Comparison of ENCODE assay signal across 11 cellular contexts in the genomic region with DNA sequence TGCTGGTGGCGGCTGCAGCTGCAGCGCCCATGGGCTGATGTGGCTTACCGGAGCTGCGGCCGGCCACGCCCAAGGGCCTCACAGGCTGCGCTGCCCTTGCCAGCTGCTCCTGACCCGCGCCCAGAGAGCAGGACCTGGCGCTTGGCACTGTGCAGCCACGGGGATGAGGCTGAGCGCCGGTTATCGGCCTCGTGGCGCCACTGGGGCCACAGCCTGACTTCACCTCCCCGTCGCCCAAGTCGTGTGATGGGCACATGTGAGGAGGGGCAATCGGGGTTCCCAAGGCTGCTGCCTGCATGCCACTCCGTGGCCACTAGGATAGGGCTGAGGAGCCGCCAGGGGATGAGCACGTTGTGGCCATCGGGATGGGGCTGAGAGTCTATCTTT.
DNase-seq lines count a peak whose midpoint lies in the region; ATAC-seq and TF ChIP-seq lines count a peak whose summit lies in the region.
"Had no signal": no experiment of that assay in that cellular context is flagged by ENCODE, and none has a peak within 500 bp of the region (broad histone marks: within the 10 kb centered on the region; RNA-seq: fewer than 3 reads in every experiment).

No MANE protein-coding gene starts in this region.

- H3K4me1 ChIP-seq in iPS DF 6.9 (ENCODE audit: control insufficient read depth, insufficient read depth, low read length) (no peaks in the 10 kb centered on the region), testis (no peaks in the 10 kb centered on the region)

- WGBS in iPS DF 6.9 (ENCODE audit: insufficient coverage, insufficient read length): no CpG with 5 or more reads among the region's 24 CpGs
- 7% methylated on average over 9 of the region's 24 CpGs; no CpG with 5 or more reads in 1 of the 2 donors for WGBS in testis, 2 donors

- no peak for TF ChIP-seq CTCF in testis (IDR thresholded peaks at IDR 0.05)
- no peak for TF ChIP-seq CTCF in GM13977 (IDR thresholded peaks at IDR 0.05; ENCODE audit: extremely low read depth, insufficient read depth, missing control alignments)
- TF ChIP-seq CTCF in osteocyte (IDR thresholded peaks at IDR 0.05): no peak

- no peaks in the 10 kb centered on the region for H3K9me3 ChIP-seq in iPS DF 6.9 (ENCODE audit: control insufficient read depth, insufficient read depth, low read length)
- H3K9me3 ChIP-seq in testis: no peaks in the 10 kb centered on the region

- no peak for DNase-seq in activated naive CD8-positive, alpha-beta T cell treated with anti-CD3 and anti-CD28 coated beads, Interleukin-2, amount 50 U/mL, for 24 hours
- DNase-seq in RPMI8226 (peak; percentile 29), iPS DF 6.9 (ENCODE audit: low read depth, low spot score) (no peak), testis (peak; percentile 23), GM13977 (ENCODE audit: low spot score) (no peak), osteocyte (ENCODE audit: extremely low spot score, unreplicated experiment) (no peak)
- no peak for DNase-seq in central memory CD4-positive, alpha-beta T cell
- DNase-seq: activated T-cell treated with anti-CD3 and anti-CD28 coated beads, Interleukin-2, amount 50 U/mL, for 4 hours; SHP77 had no signal

- intact Hi-C loops in testis (cut with DNase I; ENCODE audit: low total_unique reads): no loop called here

- no peak overlapping the region for H3K27ac ChIP-seq in iPS DF 6.9 (ENCODE audit: low read length)
- no peak overlapping the region for H3K27ac ChIP-seq in testis
- H3K27ac ChIP-seq: epithelial cell of prostate had no signal

- H3K36me3 Mint-ChIP-seq in activated naive CD8-positive, alpha-beta T cell: no peaks in the 10 kb centered on the region
- no peaks in the 10 kb centered on the region for H3K36me3 Mint-ChIP-seq in activated naive CD8-positive, alpha-beta T cell treated with anti-CD3 and anti-CD28 coated beads, Interleukin-2, amount 50 U/mL, for 24 hours (ENCODE audit: low read depth)
- H3K36me3 Mint-ChIP-seq in osteocyte (ENCODE audit: unreplicated experiment): no peaks in the 10 kb centered on the region

- H3K4me3 ChIP-seq in iPS DF 6.9 (ENCODE audit: low read length): peak overlapping the region; percentile 24; the same call in 1 of the 2 replicates
- H3K4me3 ChIP-seq in testis: peak overlapping the region; percentile 21 to 69

- peaks cover 6% of the 10 kb centered on the region; the same call in 1 of the 2 replicates for H3K27me3 ChIP-seq in iPS DF 6.9 (ENCODE audit: control insufficient read depth, insufficient read depth, low read length)
- no peaks in the 10 kb centered on the region for H3K27me3 ChIP-seq in testis

- TF ChIP-seq POLR2A in testis (IDR thresholded peaks at IDR 0.05): no peak

- ATAC-seq in activated naive CD8-positive, alpha-beta T cell treated with anti-CD3 and anti-CD28 coated beads, Interleukin-2, amount 50 U/mL, for 24 hours: no peak

- no peaks in the 10 kb centered on the region for H3K9me3 Mint-ChIP-seq in activated naive CD8-positive, alpha-beta T cell (ENCODE audit: low read depth)
- no peaks in the 10 kb centered on the region for H3K9me3 Mint-ChIP-seq in activated naive CD8-positive, alpha-beta T cell treated with anti-CD3 and anti-CD28 coated beads, Interleukin-2, amount 50 U/mL, for 24 hours
- H3K9me3 Mint-ChIP-seq in osteocyte (ENCODE audit: unreplicated experiment): no peaks in the 10 kb centered on the region
- H3K9me3 Mint-ChIP-seq: activated T-cell treated with anti-CD3 and anti-CD28 coated beads, Interleukin-2, amount 50 U/mL, for 4 hours had no signal

- no peak overlapping the region for H3K27ac Mint-ChIP-seq in activated naive CD8-positive, alpha-beta T cell
- H3K27ac Mint-ChIP-seq in activated naive CD8-positive, alpha-beta T cell treated with anti-CD3 and anti-CD28 coated beads, Interleukin-2, amount 50 U/mL, for 24 hours: no peak overlapping the region
- no peak overlapping the region for H3K27ac Mint-ChIP-seq in osteocyte (ENCODE audit: unreplicated experiment)

- peaks cover 6% of the 10 kb centered on the region for H3K4me1 Mint-ChIP-seq in activated naive CD8-positive, alpha-beta T cell (ENCODE audit: low read depth)
- H3K4me1 Mint-ChIP-seq in activated naive CD8-positive, alpha-beta T cell treated with anti-CD3 and anti-CD28 coated beads, Interleukin-2, amount 50 U/mL, for 24 hours: peaks cover 5% of the 10 kb centered on the region
- peaks cover 6% of the 10 kb centered on the region for H3K4me1 Mint-ChIP-seq in osteocyte (ENCODE audit: unreplicated experiment)

- in situ Hi-C loops in GM13977 (cut with MboI; ENCODE audit: low pct_unique_long_range_greater_than_20kb, low sequenced_read_pairs, unreplicated experiment): no loop called here

- peak overlapping the region; percentile 35 for H3K4me3 Mint-ChIP-seq in activated naive CD8-positive, alpha-beta T cell
- no peak overlapping the region for H3K4me3 Mint-ChIP-seq in activated naive CD8-positive, alpha-beta T cell treated with anti-CD3 and anti-CD28 coated beads, Interleukin-2, amount 50 U/mL, for 24 hours
- no peak overlapping the region for H3K4me3 Mint-ChIP-seq in osteocyte (ENCODE audit: unreplicated experiment)

- peaks cover 12% of the 10 kb centered on the region for H3K27me3 Mint-ChIP-seq in activated naive CD8-positive, alpha-beta T cell
- peaks cover 27% of the 10 kb centered on the region for H3K27me3 Mint-ChIP-seq in activated naive CD8-positive, alpha-beta T cell treated with anti-CD3 and anti-CD28 coated beads, Interleukin-2, amount 50 U/mL, for 24 hours
- peaks cover 57% of the 10 kb centered on the region for H3K27me3 Mint-ChIP-seq in osteocyte (ENCODE audit: unreplicated experiment)

- H3K36me3 ChIP-seq in iPS DF 6.9 (ENCODE audit: control insufficient read depth, insufficient read depth, low read length): no peaks in the 10 kb centered on the region
- H3K36me3 ChIP-seq in testis (ENCODE audit: low read depth, missing control alignments): no peaks in the 10 kb centered on the region

Comparison
In these comparisons a context has a peak if more than half of its experiments do, and no peak if none do; other contexts are left out.
1. DNase-seq: peak in RPMI8226 (single experiment) and testis (single experiment); none in activated naive CD8-positive, alpha-beta T cell treated with anti-CD3 and anti-CD28 coated beads, Interleukin-2, amount 50 U/mL, for 24 hours (single experiment), iPS DF 6.9 (single experiment), central memory CD4-positive, alpha-beta T cell (single experiment), GM13977 (single experiment) and osteocyte (single experiment).